Comparison of ENCODE assay signal across 8 cellular contexts in the genomic region with DNA sequence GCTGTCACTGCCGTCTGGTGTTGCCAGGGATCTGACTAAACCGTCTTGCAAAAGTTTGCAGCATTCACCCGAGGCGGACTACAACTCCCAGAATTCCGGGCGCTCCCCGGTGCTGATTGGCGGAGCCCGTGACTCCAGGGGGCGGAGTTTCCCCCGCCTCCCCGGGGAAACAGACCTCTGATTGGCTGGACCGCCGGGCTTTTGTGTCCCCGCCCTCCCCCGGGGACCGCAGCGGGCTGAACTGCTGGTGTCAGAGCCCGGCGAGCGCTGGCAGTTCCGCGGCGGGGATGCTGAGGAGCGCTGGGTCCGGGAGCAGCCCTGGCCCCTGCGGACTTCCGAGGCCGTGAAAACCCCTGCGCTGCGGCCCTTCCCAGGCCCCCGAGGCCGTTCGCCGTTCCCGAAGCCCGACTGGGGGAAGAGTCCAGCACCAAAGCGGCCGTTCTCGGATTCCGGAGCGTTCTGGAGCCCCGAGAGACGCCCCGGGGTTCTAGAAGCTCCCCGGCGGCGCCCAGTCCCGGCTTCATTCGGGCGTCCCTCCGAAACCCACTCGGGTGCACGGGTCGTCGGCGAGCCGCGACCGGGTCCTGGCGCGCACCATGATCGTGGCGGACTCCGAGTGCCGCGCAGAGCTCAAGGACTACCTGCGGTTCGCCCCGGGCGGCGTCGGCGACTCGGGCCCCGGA. TPM values are rescaled to one million over a fixed set of nuclear protein-coding genes. Genes with fewer than 3 reads are reported as not detected.
DNase-seq lines count a peak whose midpoint lies in the region; ATAC-seq, FAIRE-seq and TF ChIP-seq lines count a peak whose summit lies in the region.

A gene with protein sequence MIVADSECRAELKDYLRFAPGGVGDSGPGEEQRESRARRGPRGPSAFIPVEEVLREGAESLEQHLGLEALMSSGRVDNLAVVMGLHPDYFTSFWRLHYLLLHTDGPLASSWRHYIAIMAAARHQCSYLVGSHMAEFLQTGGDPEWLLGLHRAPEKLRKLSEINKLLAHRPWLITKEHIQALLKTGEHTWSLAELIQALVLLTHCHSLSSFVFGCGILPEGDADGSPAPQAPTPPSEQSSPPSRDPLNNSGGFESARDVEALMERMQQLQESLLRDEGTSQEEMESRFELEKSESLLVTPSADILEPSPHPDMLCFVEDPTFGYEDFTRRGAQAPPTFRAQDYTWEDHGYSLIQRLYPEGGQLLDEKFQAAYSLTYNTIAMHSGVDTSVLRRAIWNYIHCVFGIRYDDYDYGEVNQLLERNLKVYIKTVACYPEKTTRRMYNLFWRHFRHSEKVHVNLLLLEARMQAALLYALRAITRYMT (plus strand): TSS at position 267 of the 683 bp plus-strand sequence. CDS start 330 bp downstream, at position 597.

- H3K36me3 ChIP-seq in KOPT-K1 (ENCODE audit: insufficient read depth, low read length) = no peaks in the 10 kb centered on the region
- H3K36me3 ChIP-seq in esophagus muscularis mucosa = no peaks in the 10 kb centered on the region

- peak within 1 kb of the TSS; percentile 89 to 100 (median 95) for H3K4me3 ChIP-seq in esophagus muscularis mucosa

- H3K9me3 ChIP-seq in KOPT-K1 (ENCODE audit: insufficient read depth, low read length, poor library complexity, severe bottlenecking) (no peaks in the 10 kb centered on the region), esophagus muscularis mucosa (no peaks in the 10 kb centered on the region)

- intact Hi-C loops in esophagus muscularis mucosa (cut with DNase I) = loop anchor here (2.0 kb wide), 1 partner anchor 109 kb away; the partner anchor contains the start of gene PHACTR4

- H3K4me1 ChIP-seq in esophagus muscularis mucosa = peaks cover 16 to 43% (median 35%) of the 10 kb centered on the region in 4 donors

- H3K27me3 ChIP-seq in esophagus muscularis mucosa = no peaks in the 10 kb centered on the region

- no peak for TF ChIP-seq EP300 in esophagus muscularis mucosa (IDR thresholded peaks at IDR 0.05)

- TF ChIP-seq CTCF in esophagus muscularis mucosa (IDR thresholded peaks at IDR 0.05) = peak in 1 of 3 experiments; percentile 28

- WGBS in esophagus muscularis mucosa = no CpG with 5 or more reads among the region's 76 CpGs

- FAIRE-seq in RCC 7860 (lab: Jason Lieb, UNC) = peak; percentile 94

- DNase-seq in DMS79 (lab: John Stamatoyannopoulos, UW) = peak; percentile 95
- peak; percentile 97 for DNase-seq in RCC 7860 (ENCODE audit: low spot score)
- peak; percentile 99 for DNase-seq in activated T-helper 1 cell treated with Interleukin-2 at 50 U/mL for 16 hours (ENCODE audit: low read depth)
- peak; percentile 100 for DNase-seq in esophagus muscularis mucosa (ENCODE audit: extremely low spot score)
- DNase-seq in myocyte (ENCODE audit: low read depth) = peak; percentile 99
- DNase-seq in stimulated activated CD8-positive, alpha-beta memory T cell treated with anti-CD3 and anti-CD28 coated beads, Interleukin-7, amount 100 ng/mL, for 48 hours (ENCODE audit: extremely low read depth in 1 of 2, low read depth in 1 of 2) = peak; percentile 99 to 100

- peak; percentile 84 for ATAC-seq in GM21786 (IDR thresholded peaks at IDR 0.05; ENCODE audit: unreplicated experiment)

- H3K27ac ChIP-seq in KOPT-K1 (ENCODE audit: low read depth, low read length, poor library complexity, severe bottlenecking) (peak within 1 kb of the TSS; percentile 38), esophagus muscularis mucosa (replicated peaks in 1 of 4) (peak within 1 kb of the TSS; percentile 95 to 98 (median 97))

- TF ChIP-seq POLR2A in esophagus muscularis mucosa (IDR thresholded peaks at IDR 0.05; ENCODE audit: low read depth) = peak; percentile 96

RNA-seq across cellular contexts. Expression of the gene that starts here (rescaled TPM):
- total RNA-seq in esophagus muscularis mucosa (10 to 100 TPM in 3 of 4 donors, 1 to 10 TPM in 1; 7.5 to 16.4 (median 11.9) TPM), myocyte (18.0 and 18.5 TPM in 2 replicates)
- 33.2 TPM for polyA plus RNA-seq in myocyte (2012)

Comparison
In these comparisons a context has a peak if more than half of its experiments do, and no peak if none do; other contexts are left out.
1. Peak in every context shown above with its lines: DNase-seq, ATAC-seq, H3K4me3 ChIP-seq and H3K27ac ChIP-seq.